Comparison of ENCODE assay signal across 28 cellular contexts in genomic region chr17:20184191-20184590, GRCh38.
"Had no signal": no experiment of that assay in that cellular context is flagged by ENCODE, and none has a peak within 500 bp of the region (broad histone marks: within the 10 kb centered on the region; RNA-seq: fewer than 3 reads in every experiment).

No MANE protein-coding gene starts in this region.

- H2AFZ ChIP-seq: hepatocyte had no signal

- DNase-seq: activated CD4-positive, alpha-beta memory T cell treated with anti-CD3 and anti-CD28 coated beads for 36 hours; activated CD4-positive, alpha-beta T cell treated with anti-CD3 and anti-CD28 coated beads, Interleukin-2, amount 10 ng/mL, durations not matched to agents 24 days and 14 days; activated CD4-positive, CD25-positive, alpha-beta regulatory T cell treated with anti-CD3 and anti-CD28 coated beads, Interleukin-2, amount 50 U/mL, for 72 hours; activated CD8-positive, alpha-beta memory T cell treated with anti-CD3 and anti-CD28 coated beads, Interleukin-2, amount 50 U/mL, for 4 hours; activated effector memory CD4-positive, alpha-beta T cell treated with anti-CD3 and anti-CD28 coated beads, Interleukin-2, amount 50 U/mL, for 16 hours; activated naive CD4-positive, alpha-beta T cell treated with anti-CD3 and anti-CD28 coated beads for 36 hours; activated naive CD8-positive, alpha-beta T cell treated with anti-CD3 and anti-CD28 coated beads for 36 hours; activated T-cell treated with anti-CD3 and anti-CD28 coated beads, Interleukin-2, amount 50 U/mL, for 1 hour; cerebellar nuclear complex; islet precursor cell; left colon; mammary epithelial cell; midbrain; naive thymus-derived CD4-positive, alpha-beta T cell; pancreas; sigmoid colon; small intestine; stimulated activated CD4-positive, alpha-beta T cell treated with anti-CD3 and anti-CD28 coated beads, Interleukin-1b, Interleukin-23, amount 100 ng/mL, for 48 hours; stimulated activated naive B cell treated with anti-CD40 and anti-IgM and Interleukin-4, amounts not matched to agents 10 μg/mL and 1 μg/mL and 100 μg/mL, for 72 hours; T-helper 17 cell; T1000; tibial artery; upper lobe of right lung had no signal

- H3K36me3 ChIP-seq: gastroesophageal sphincter, pancreas, prostate gland, sigmoid colon, suprapubic skin, tibial artery, upper lobe of right lung had no signal

- H3K27me3 ChIP-seq: gastroesophageal sphincter, hepatocyte, pancreas, sigmoid colon, suprapubic skin, tibial artery, upper lobe of right lung had no signal

- H3K27ac ChIP-seq: coronary artery, gastroesophageal sphincter, hepatocyte, pancreas, prostate gland, sigmoid colon, suprapubic skin, upper lobe of right lung had no signal

- ATAC-seq: gastroesophageal sphincter; left colon; pancreas; stimulated activated naive B cell treated with anti-CD40 and anti-IgM and Interleukin-4, amounts not matched to agents 10 μg/mL and 1 μg/mL and 100 μg/mL, for 72 hours; T-helper 17 cell had no signal

- H3K4me1 ChIP-seq: gastroesophageal sphincter, pancreas, prostate gland, upper lobe of right lung had no signal

- H3K4me2 ChIP-seq: hepatocyte had no signal

- H3K9me3 ChIP-seq: gastroesophageal sphincter, pancreas, prostate gland, sigmoid colon, suprapubic skin, tibial artery, upper lobe of right lung had no signal

- H3K4me3 ChIP-seq: coronary artery, gastroesophageal sphincter, hepatocyte, pancreas, prostate gland, sigmoid colon, suprapubic skin, tibial artery, upper lobe of right lung had no signal
